Comparison of ENCODE assay signal across 8 cellular contexts in the genomic region with DNA sequence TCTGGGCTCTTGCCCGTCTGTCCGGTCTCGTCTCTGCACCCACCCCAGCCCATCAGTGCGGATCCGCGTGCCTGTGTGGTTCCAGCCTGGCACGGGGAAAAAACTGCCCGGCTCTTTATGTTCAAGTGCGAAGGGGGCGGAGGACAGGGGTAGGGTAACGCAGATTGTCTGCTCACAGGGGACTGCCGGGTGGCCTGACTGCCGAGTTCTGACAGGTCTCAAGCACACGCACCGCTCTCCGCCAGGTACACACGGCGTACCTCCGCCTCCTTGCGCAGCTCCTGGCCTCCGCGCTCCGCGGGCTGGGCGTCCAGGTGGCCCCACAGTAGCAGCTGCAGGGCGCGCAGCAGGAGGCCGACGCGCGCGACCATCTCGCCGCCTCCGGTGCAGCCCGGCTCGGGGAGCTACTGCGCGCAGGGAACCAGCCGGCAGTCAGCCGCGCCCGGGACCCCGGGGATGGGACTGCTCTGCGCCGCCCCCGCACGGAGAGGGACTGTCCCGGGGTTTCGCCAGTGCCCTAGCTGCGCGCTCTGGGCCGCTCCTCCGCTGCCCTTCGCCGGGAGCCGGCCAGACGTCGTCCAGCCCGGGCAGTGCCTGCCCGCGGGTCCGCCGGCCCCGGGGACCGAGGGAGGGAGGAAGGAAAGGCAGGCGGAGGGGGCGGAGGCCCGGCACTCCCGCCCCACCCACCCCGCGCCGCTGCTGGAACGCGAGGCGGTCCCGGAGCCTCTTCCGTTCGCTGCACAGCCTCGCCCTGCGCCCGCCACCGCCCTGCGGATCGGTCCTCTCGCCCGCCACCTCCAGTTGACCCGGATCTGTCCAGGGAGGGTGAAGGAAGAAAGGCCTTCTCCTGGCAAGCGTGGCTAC. TPM values are rescaled to one million over a fixed set of nuclear protein-coding genes. Genes with fewer than 3 reads are reported as not detected.
A peak's percentile ranks its signal among the peaks of the same experiment; 100 is the strongest.
DNase-seq lines count a peak whose midpoint lies in the region; ATAC-seq, FAIRE-seq and TF ChIP-seq lines count a peak whose summit lies in the region.

A gene with protein sequence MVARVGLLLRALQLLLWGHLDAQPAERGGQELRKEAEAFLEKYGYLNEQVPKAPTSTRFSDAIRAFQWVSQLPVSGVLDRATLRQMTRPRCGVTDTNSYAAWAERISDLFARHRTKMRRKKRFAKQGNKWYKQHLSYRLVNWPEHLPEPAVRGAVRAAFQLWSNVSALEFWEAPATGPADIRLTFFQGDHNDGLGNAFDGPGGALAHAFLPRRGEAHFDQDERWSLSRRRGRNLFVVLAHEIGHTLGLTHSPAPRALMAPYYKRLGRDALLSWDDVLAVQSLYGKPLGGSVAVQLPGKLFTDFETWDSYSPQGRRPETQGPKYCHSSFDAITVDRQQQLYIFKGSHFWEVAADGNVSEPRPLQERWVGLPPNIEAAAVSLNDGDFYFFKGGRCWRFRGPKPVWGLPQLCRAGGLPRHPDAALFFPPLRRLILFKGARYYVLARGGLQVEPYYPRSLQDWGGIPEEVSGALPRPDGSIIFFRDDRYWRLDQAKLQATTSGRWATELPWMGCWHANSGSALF (minus strand): TSS at position 635 of the 864 bp plus-strand sequence. CDS start 264 bp downstream, at position 371.

- H3K18ac ChIP-seq in H1 (ENCODE audit: extremely low read depth, low read length), result no peak within 1 kb of the TSS; the same call in 1 of the 2 replicates

- H2BK15ac ChIP-seq in H1 (ENCODE audit: low read length), result no peak within 1 kb of the TSS

- FAIRE-seq in H1 (lab: Jason Lieb, UNC), result no peak

- no peak for TF ChIP-seq RAD21 in Ishikawa (IDR thresholded peaks at IDR 0.05; ENCODE audit: low read depth)
- TF ChIP-seq RAD21 in H1 (IDR thresholded peaks at IDR 0.05 in 1 of 2, conservative IDR thresholded peaks at IDR 0.05 in 1 of 2; ENCODE audit: low read depth in 2 of 2, low read length in 2 of 2), result no peak

- no peak within 1 kb of the TSS for H2BK120ac ChIP-seq in H1 (replicated peaks; ENCODE audit: low read depth, low read length)

- TF ChIP-seq CTCF in H1 (IDR thresholded peaks at IDR 0.05; ENCODE audit: control extremely low read depth in 1 of 3, insufficient read depth in 1 of 3, low read depth in 1 of 3, low read length in 3 of 3), result no peak
- TF ChIP-seq CTCF in suprapubic skin (IDR thresholded peaks at IDR 0.05), result no peak

- CTCF ChIA-PET in H1 (lab: Charles Lee; ENCODE audit: partially characterized antibody), result interaction anchor here (0.7 to 11.7 kb wide), 6 partner anchors 10 to 28 kb away, joined by 3 to 179 read pairs (median 14); partner anchors contain the start of genes C17orf50 and TAF15

- peaks cover 11% of the 10 kb centered on the region; the same call in 1 of the 2 replicates for H3K23me2 ChIP-seq in H1 (ENCODE audit: low read depth, low read length)

- H4K20me1 ChIP-seq in BLaER1 (0 out of 2 replicates have a peak, but pooled peaks cover 10% of the 10 kb centered on the region), H1 (replicated peaks in 1 of 2; ENCODE audit: control insufficient read depth in 1 of 2, insufficient read depth in 2 of 2, low read length in 2 of 2) (peaks cover 2% of the 10 kb centered on the region in 2 experiments)

- H3K23ac ChIP-seq in H1 (ENCODE audit: insufficient read length), result no peak within 1 kb of the TSS

- H3K4me3 ChIP-seq in BLaER1, result peak within 1 kb of the TSS; percentile 71
- peak within 1 kb of the TSS; percentile 27 to 66 (median 60) for H3K4me3 ChIP-seq in H1 (ENCODE audit: extremely low read depth in 1 of 4, insufficient read depth in 2 of 4, low read depth in 3 of 4, low read length in 4 of 4)
- peak within 1 kb of the TSS; percentile 25 for H3K4me3 ChIP-seq in mononuclear cell (ENCODE audit: low read length)
- H3K4me3 ChIP-seq in suprapubic skin, result peak within 1 kb of the TSS; percentile 55

- peaks cover 49% of the 10 kb centered on the region for H3K27me3 ChIP-seq in BLaER1
- H3K27me3 ChIP-seq in H1 (replicated peaks in 1 of 4; ENCODE audit: control insufficient read depth in 3 of 4, extremely low read depth in 1 of 4, insufficient read depth in 3 of 4, low read length in 3 of 4), result peaks cover 23 to 54% (median 43%) of the 10 kb centered on the region in 4 experiments
- peaks cover 64% of the 10 kb centered on the region for H3K27me3 ChIP-seq in mononuclear cell (ENCODE audit: insufficient read depth, low read length)
- peaks cover 10% of the 10 kb centered on the region for H3K27me3 ChIP-seq in suprapubic skin

- H3K4me2 ChIP-seq in BLaER1 (peak within 1 kb of the TSS; percentile 100), H1 (ENCODE audit: insufficient read depth in 1 of 2, low read depth in 2 of 2, low read length in 2 of 2) (peak within 1 kb of the TSS; percentile 59 to 99)

- peak; percentile 18 to 24 for DNase-seq in activated CD4-positive, alpha-beta T cell treated with anti-CD3 and anti-CD28 coated beads, Interleukin-2, amount 50 U/mL, for 4 hours
- DNase-seq in H1 (ENCODE audit: low read depth in 1 of 2, low spot score in 2 of 2), result peak in 1 of 2 experiments; percentile 81
- DNase-seq in suprapubic skin (ENCODE audit: low spot score in 2 of 2), result peak in 1 of 2 donors; percentile 78

- 2% methylated on average over 50 of the region's 89 CpGs; no CpG with 5 or more reads in 1 of the 2 experiments for WGBS in H1 (ENCODE audit: extremely low coverage in 1 of 2, insufficient coverage in 1 of 2, insufficient read length in 1 of 2, insufficient replicate concordance in 2 of 2, low coverage in 1 of 2, low lambda C conversion rate in 2 of 2, missing lambda C conversion rate in 1 of 2), 2 experiments
- 2% methylated on average over 16 of the region's 89 CpGs for WGBS in suprapubic skin

- ATAC-seq in HG03469 (IDR thresholded peaks at IDR 0.05; ENCODE audit: unreplicated experiment), result no peak
- ATAC-seq in HG03457 (IDR thresholded peaks at IDR 0.05; ENCODE audit: unreplicated experiment), result no peak

- no peak within 1 kb of the TSS for H4K91ac ChIP-seq in H1 (replicated peaks; ENCODE audit: insufficient read length, low read length)

- peak within 1 kb of the TSS; percentile 12; the same call in 1 of the 2 replicates for H2AFZ ChIP-seq in H1 (ENCODE audit: low read length)

- H3K79me1 ChIP-seq in H1 (ENCODE audit: low read depth, low read length), result no peaks in the 10 kb centered on the region

- TF ChIP-seq EP300 in Ishikawa (IDR thresholded peaks at IDR 0.05; ENCODE audit: borderline replicate concordance) (no peak), H1 (IDR thresholded peaks at IDR 0.05; ENCODE audit: borderline replicate concordance in 1 of 2, low read depth in 2 of 2, low read length in 2 of 2) (no peak), suprapubic skin (IDR thresholded peaks at IDR 0.05) (no peak)

- no peak within 1 kb of the TSS for H3K27ac ChIP-seq in BLaER1
- no peak within 1 kb of the TSS for H3K27ac ChIP-seq in H1 (ENCODE audit: low read depth, low read length)
- peak within 1 kb of the TSS; percentile 8 for H3K27ac ChIP-seq in suprapubic skin

- peak within 1 kb of the TSS; percentile 52; the same call in 1 of the 2 replicates for H3K9ac ChIP-seq in BLaER1
- H3K9ac ChIP-seq in H1 (replicated peaks in 1 of 4; ENCODE audit: extremely low read depth in 1 of 4, low read depth in 3 of 4, low read length in 3 of 4), result peak within 1 kb of the TSS in 1 of 4 experiments; percentile 60; a peak in 3 of 7 replicates

- H3K79me2 ChIP-seq in H1 (ENCODE audit: control insufficient read depth in 1 of 2, insufficient read depth in 2 of 2, low read length in 2 of 2), result no peaks in the 10 kb centered on the region

- no peak within 1 kb of the TSS for H3K4ac ChIP-seq in H1 (replicated peaks; ENCODE audit: insufficient read length, low read depth, low read length)

- no peak within 1 kb of the TSS for H2BK20ac ChIP-seq in H1 (ENCODE audit: low read length)

- no peak within 1 kb of the TSS for H2BK5ac ChIP-seq in H1 (ENCODE audit: low read depth, low read length)

- H3K4me1 ChIP-seq in BLaER1, result peaks cover 19% of the 10 kb centered on the region
- peaks cover 0 to 10% (median 5%) of the 10 kb centered on the region in 4 experiments; a peak in 5 of 7 replicates for H3K4me1 ChIP-seq in H1 (replicated peaks in 1 of 4; ENCODE audit: control insufficient read depth in 3 of 4, insufficient read depth in 4 of 4, low read length in 3 of 4)
- H3K4me1 ChIP-seq in mononuclear cell (ENCODE audit: insufficient read depth, low read length), result peaks cover 16% of the 10 kb centered on the region
- H3K4me1 ChIP-seq in suprapubic skin, result peaks cover 39% of the 10 kb centered on the region

- H3K14ac ChIP-seq in H1 (ENCODE audit: insufficient read length), result no peak within 1 kb of the TSS

- H4K8ac ChIP-seq in H1 (ENCODE audit: extremely low read depth, insufficient read depth, low read length), result peak within 1 kb of the TSS; percentile 9; the same call in 1 of the 2 replicates

- no peak within 1 kb of the TSS for H4K5ac ChIP-seq in H1 (ENCODE audit: insufficient read length, low read depth, low read length)

- H3K9me3 ChIP-seq in BLaER1, result no peaks in the 10 kb centered on the region
- H3K9me3 ChIP-seq in H1 (ENCODE audit: insufficient read depth in 2 of 2, low read depth in 1 of 2, low read length in 1 of 2), result no peaks in the 10 kb centered on the region
- H3K9me3 ChIP-seq in mononuclear cell (ENCODE audit: low read depth, low read length), result no peaks in the 10 kb centered on the region
- no peaks in the 10 kb centered on the region for H3K9me3 ChIP-seq in suprapubic skin

- no peaks in the 10 kb centered on the region for H3K36me3 ChIP-seq in BLaER1
- H3K36me3 ChIP-seq in H1 (ENCODE audit: control insufficient read depth in 2 of 4, insufficient read depth in 4 of 4, low read length in 3 of 4), result no peaks in the 10 kb centered on the region
- no peaks in the 10 kb centered on the region for H3K36me3 ChIP-seq in suprapubic skin

- H3K56ac ChIP-seq in H1 (replicated peaks; ENCODE audit: insufficient read length, low read depth, low read length), result no peak within 1 kb of the TSS

- H2AK5ac ChIP-seq in H1 (ENCODE audit: low read depth, low read length), result no peak within 1 kb of the TSS

- no peak within 1 kb of the TSS; the same call in 1 of the 2 replicates for H2BK12ac ChIP-seq in H1 (ENCODE audit: low read depth, low read length)

- POLR2A ChIA-PET in H1 (lab: Charles Lee; ENCODE audit: partially characterized antibody), result interaction anchor here (0.6 to 7.5 kb wide), 2 partner anchors 14 to 125 kb away, joined by 3 to 50 read pairs; partner anchors contain the start of gene TAF15

- TF ChIP-seq POLR2A in H1 (IDR thresholded peaks at IDR 0.05; ENCODE audit: control extremely low read depth in 1 of 2, low read depth in 2 of 2, low read length in 2 of 2) (no peak), suprapubic skin (IDR thresholded peaks at IDR 0.05) (no peak)

RNA-seq across cellular contexts. Expression of the gene that starts here (rescaled TPM):
- not detected in 2 replicates for total RNA-seq in H1 (2021; fragmentation: NEBNext Ultra II Directional; extraction: Animal tissue kit (Norgen Biotek cat#: 25700))
- polyA plus RNA-seq in H1 (2011; rRNA removed), result 0.06 TPM in 1 of 2 replicates, not detected in the other
- not detected for polyA plus RNA-seq in H1 (2011; cell fraction: cytosol; rRNA removed)
- polyA plus RNA-seq in H1 (2011; cell fraction: nucleus; rRNA removed), result not detected
- not detected in 4 replicates for polyA plus RNA-seq in H1 (2012, experiment 1 of 2)
- not detected for polyA plus RNA-seq in H1 (2012, experiment 2 of 2)
- polyA plus RNA-seq in H1 (2013, experiment 1 of 2), result 0.08 TPM
- not detected for polyA plus RNA-seq in H1 (2013, experiment 2 of 2)
- polyA minus RNA-seq in H1 (2011; rRNA and poly(A)+ RNA removed), result not detected in 2 replicates
- polyA minus RNA-seq in H1 (2011; cell fraction: cytosol; rRNA and poly(A)+ RNA removed), result not detected
- 1.4 TPM for polyA minus RNA-seq in H1 (2011; cell fraction: nucleus; rRNA and poly(A)+ RNA removed)
- total RNA-seq in mononuclear cell (8.1 TPM), suprapubic skin (100 to 1,000 TPM in 2 of 4 donors, 10 to 100 TPM in 2; 76.4 to 109 (median 91.0) TPM)
